In the genomic region with DNA sequence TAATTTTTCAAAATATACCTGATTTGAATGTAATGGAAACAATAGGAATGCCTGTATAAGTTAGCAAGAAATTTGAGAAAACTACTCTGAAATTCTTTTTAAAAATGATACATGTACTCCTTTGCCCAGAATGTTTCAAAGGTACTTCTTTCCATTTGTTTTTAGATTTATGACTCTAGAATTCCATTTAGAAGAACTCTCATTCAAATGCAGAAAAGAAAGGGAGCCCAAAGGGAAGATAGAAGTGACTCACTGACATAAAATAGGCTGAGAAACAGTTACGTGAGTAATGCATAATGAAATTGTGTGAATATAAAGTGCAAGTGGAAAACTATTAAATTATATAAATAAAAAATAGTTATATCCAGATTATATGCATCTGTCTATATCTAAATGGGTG, we compare ENCODE assay signal across 34 cellular contexts.
"Had no signal": no experiment of that assay in that cellular context is flagged by ENCODE, and none has a peak within 500 bp of the region (broad histone marks: within the 10 kb centered on the region; RNA-seq: fewer than 3 reads in every experiment).

No MANE protein-coding gene starts in this region.

- H3K9me3 ChIP-seq: MG63 had no signal

- H3K9ac ChIP-seq: KMS-11 had no signal

- DNase-seq: Karpas-422, Kasumi-1, MG63, MM.1S, MV-4-11, NCI-H1048, NCI-H1092, NCI-H1092 treated with DMSO at 0.1 percent for 48 hours, NCI-H1105, NCI-H1105 treated with DMSO at 0.1 percent for 48 hours, NCI-H1417, NCI-H1417 treated with DMSO at 0.1 percent for 48 hours, NCI-H1436, NCI-H1436 treated with DMSO at 0.1 percent for 48 hours, NCI-H146, NCI-H1694, NCI-H1694 treated with DMSO at 0.1 percent for 48 hours, NCI-H187, NCI-H187 treated with DMSO at 0.1 percent for 48 hours, NCI-H1930, NCI-H2029, NCI-H2029 treated with DMSO at 0.1 percent for 48 hours, NCI-H2081, NCI-H2081 treated with DMSO at 0.1 percent for 48 hours, NCI-H2107, NCI-H2171, NCI-H2171 treated with DMSO at 0.1 percent for 48 hours, NCI-H2227 treated with DMSO at 0.1 percent for 48 hours, NCI-H226, NCI-H345, NCI-H446, NCI-H446 treated with DMSO at 0.1 percent for 48 hours, NCI-H510A had no signal

- H3K36me3 ChIP-seq: MG63 had no signal

- H3K4me3 ChIP-seq: MG63 had no signal

- H3K4me2 ChIP-seq: KMS-11 had no signal

- H3K27ac ChIP-seq: KMS-11 had no signal
